In the genomic region with DNA sequence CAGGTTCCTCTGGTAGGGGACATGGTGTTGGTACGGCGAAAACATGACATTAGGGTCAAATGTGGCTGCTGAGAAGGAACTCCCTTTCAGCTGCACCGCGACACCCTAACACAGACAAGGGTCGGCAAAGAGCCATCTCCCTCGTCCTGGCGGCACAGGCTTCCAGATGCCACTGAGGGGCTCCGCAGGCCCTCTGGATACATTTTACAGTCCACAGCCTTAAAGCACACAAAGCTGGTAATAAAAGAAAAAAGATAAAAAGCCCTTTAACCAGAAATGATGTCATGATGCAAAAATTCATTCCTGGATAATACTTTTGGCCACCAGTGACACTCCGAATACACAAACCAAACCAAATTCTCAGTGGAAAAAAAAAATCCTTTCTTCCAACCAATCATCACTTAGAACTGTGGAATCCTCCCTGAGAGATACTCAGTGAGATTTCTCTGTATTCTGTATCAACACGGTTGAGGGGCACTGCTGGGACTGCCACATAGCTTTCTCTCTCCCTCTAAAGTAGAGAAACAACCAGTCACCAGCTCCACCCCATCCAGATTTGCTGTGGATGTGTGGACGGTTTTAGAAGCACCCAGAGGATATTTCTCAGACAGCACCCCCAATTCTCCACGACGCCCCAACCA, we compare ENCODE assay signal across 10 cellular contexts.
A peak's percentile ranks its signal among the peaks of the same experiment; 100 is the strongest.
DNase-seq lines count a peak whose midpoint lies in the region; TF ChIP-seq lines count a peak whose summit lies in the region.
"Had no signal": no experiment of that assay in that cellular context is flagged by ENCODE, and none has a peak within 500 bp of the region (broad histone marks: within the 10 kb centered on the region; RNA-seq: fewer than 3 reads in every experiment).

No MANE protein-coding gene starts in this region.

- no peak overlapping the region for H3K4me2 ChIP-seq in neural progenitor cell

- H3K4me3 Mint-ChIP-seq in neural progenitor cell, result no peak overlapping the region

- H3K36me3 Mint-ChIP-seq in neural progenitor cell, result peaks cover 3% of the 10 kb centered on the region

- H3K27ac Mint-ChIP-seq in neural progenitor cell, result peak overlapping the region; percentile 36

- H3K27ac ChIP-seq in AG04450 (ENCODE audit: low read depth, low read length) (peak overlapping the region; percentile 74), esophagus (ENCODE audit: low read depth in 2 of 2, low read length in 1 of 2) (peak overlapping the region; percentile 68 to 77), neural progenitor cell (no peak overlapping the region)

- H2AFZ ChIP-seq in neural progenitor cell (replicated peaks), result no peak overlapping the region

- DNase-seq in AG04450 (ENCODE audit: low read depth, low spot score) (peak; percentile 60), M059J (ENCODE audit: low read depth) (peak; percentile 64), neural progenitor cell (ENCODE audit: low spot score) (no peak), NK-92 (lab: John Stamatoyannopoulos, UW; ENCODE audit: unreplicated experiment) (no peak), RPMI8226 (no peak), NCI-H187 (lab: John Stamatoyannopoulos, UW) (no peak), ACHN (no peak)
- DNase-seq: DMS79 treated with DMSO at 0.1 percent for 48 hours, NCI-H1436 treated with DMSO at 0.1 percent for 48 hours had no signal

- no peak overlapping the region for H3K9ac ChIP-seq in neural progenitor cell

- H3K79me2 ChIP-seq in neural progenitor cell (ENCODE audit: low read depth), result peaks cover 80% of the 10 kb centered on the region

- in situ Hi-C loops in ACHN (cut with HindIII; ENCODE audit: low pct_ligation_motif_present, low pct_unique_long_range_greater_than_20kb, low sequenced_read_pairs), result no loop called here

- no peaks in the 10 kb centered on the region for H3K36me3 ChIP-seq in esophagus (ENCODE audit: control insufficient read depth in 2 of 2, insufficient read depth in 2 of 2, low read length in 1 of 2)
- H3K36me3 ChIP-seq in neural progenitor cell, result no peaks in the 10 kb centered on the region

- H3K4me1 ChIP-seq in esophagus (ENCODE audit: control insufficient read depth in 2 of 2, insufficient read depth in 2 of 2, low read length in 1 of 2) (peaks cover 20 to 42% of the 10 kb centered on the region in 2 donors), neural progenitor cell (peaks cover 11% of the 10 kb centered on the region)

- POLR2A ChIA-PET in AG04450 (lab: Yijun Ruan, JAX), result interaction anchor here (0.6 to 0.9 kb wide), 3 partner anchors 24 to 175 kb away, joined by 4 to 6 read pairs (median 6); a partner anchor contains a TSS

- H3F3A ChIP-seq in neural progenitor cell (ENCODE audit: low read depth), result no peaks in the 10 kb centered on the region

- H3K4me3 ChIP-seq in AG04450 (ENCODE audit: low read depth, low read length), result no peak overlapping the region; the same call in 1 of the 2 replicates
- no peak overlapping the region for H3K4me3 ChIP-seq in esophagus (ENCODE audit: low read depth in 1 of 2, low read length in 2 of 2)
- H3K4me3 ChIP-seq in neural progenitor cell, result no peak overlapping the region

- no peak for TF ChIP-seq CTCF in AG04450 (IDR thresholded peaks at IDR 0.05; ENCODE audit: low read depth, low read length)
- TF ChIP-seq CTCF in neural progenitor cell (IDR thresholded peaks at IDR 0.05), result no peak

- WGBS in esophagus, 2 donors, result 57 to 61% methylated on average over 13 of the region's 13 CpGs

- H3K27me3 Mint-ChIP-seq in neural progenitor cell (ENCODE audit: insufficient read depth, low read depth), result peaks cover 6% of the 10 kb centered on the region

- H3K4me1 Mint-ChIP-seq in neural progenitor cell, result peaks cover 71% of the 10 kb centered on the region

- peaks cover 64% of the 10 kb centered on the region for H4K20me1 ChIP-seq in neural progenitor cell (ENCODE audit: low read depth)

- CTCF ChIA-PET in AG04450 (lab: Charles Lee), result interaction anchor here (1.3 kb wide), 1 partner anchor 766 kb away, joined by 4 read pairs; no protein-coding TSS in a partner anchor

- H3K9me3 ChIP-seq in AG04450 (ENCODE audit: control insufficient read depth, insufficient read depth, low read length) (peaks cover 3% of the 10 kb centered on the region; the same call in 1 of the 2 replicates), esophagus (ENCODE audit: control insufficient read depth in 2 of 2, insufficient read depth in 1 of 2, low read depth in 1 of 2, low read length in 1 of 2) (no peaks in the 10 kb centered on the region), neural progenitor cell (ENCODE audit: low read depth) (no peaks in the 10 kb centered on the region)

- H3K9me3 Mint-ChIP-seq in neural progenitor cell, result peaks cover 2% of the 10 kb centered on the region

- no peaks in the 10 kb centered on the region for H3K27me3 ChIP-seq in AG04450 (ENCODE audit: control insufficient read depth, insufficient read depth, low read length)
- no peaks in the 10 kb centered on the region for H3K27me3 ChIP-seq in esophagus (ENCODE audit: control insufficient read depth in 1 of 2, insufficient read depth in 2 of 2, low read length in 2 of 2)
- H3K27me3 ChIP-seq in neural progenitor cell, result no peaks in the 10 kb centered on the region

Comparison
In these comparisons a context has a peak if more than half of its experiments do, and no peak if none do; other contexts are left out.
1. DNase-seq: peak in AG04450 (single experiment) and M059J (single experiment); none in neural progenitor cell (single experiment), NK-92 (single experiment), RPMI8226 (single experiment), NCI-H187 (0 of 2) and ACHN (single experiment).